In the genomic region with DNA sequence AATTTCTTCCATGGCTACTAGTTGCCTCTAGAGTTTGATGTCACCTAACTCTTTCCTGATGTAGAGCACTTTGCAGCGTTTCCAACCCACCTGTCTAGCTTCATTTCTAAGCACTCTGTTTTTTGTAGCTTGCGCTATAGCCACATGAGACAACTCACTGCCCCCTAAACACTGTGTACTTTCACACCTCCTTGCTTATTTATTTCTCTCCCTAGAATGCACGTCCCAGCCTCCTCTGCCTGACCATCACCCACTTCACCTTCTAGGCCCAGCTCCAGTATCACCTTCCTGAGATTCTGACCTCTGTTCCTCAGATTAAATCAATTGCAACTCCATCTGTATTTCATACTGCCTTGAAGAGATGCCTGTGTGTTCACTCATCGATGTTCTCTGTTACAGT, we compare ENCODE assay signal across 22 cellular contexts. TPM values are rescaled to one million over a fixed set of nuclear protein-coding genes. Genes with fewer than 3 reads are reported as not detected.
DNase-seq lines count a peak whose midpoint lies in the region; ATAC-seq, FAIRE-seq and TF ChIP-seq lines count a peak whose summit lies in the region.
"Had no signal": no experiment of that assay in that cellular context is flagged by ENCODE, and none has a peak within 500 bp of the region (broad histone marks: within the 10 kb centered on the region; RNA-seq: fewer than 3 reads in every experiment).

No MANE protein-coding gene starts in this region.

- H3K27ac ChIP-seq in H9 (ENCODE audit: insufficient read length, low read depth, low read length) = no peak overlapping the region
- H3K27ac ChIP-seq: neutrophil, SK-N-MC, vagina had no signal

- no peak for ATAC-seq in activated CD8-positive, alpha-beta T cell treated with anti-CD3 and anti-CD28 coated beads for 36 hours
- ATAC-seq in activated CD8-positive, alpha-beta T cell treated with anti-CD3 and anti-CD28 coated beads, Interleukin-2, amount 10 ng/mL, durations not matched to agents 7 days and 5 days = no peak
- ATAC-seq in effector memory CD8-positive, alpha-beta T cell (replicated peaks) = no peak
- ATAC-seq in natural killer cell = no peak

- H3K36me3 Mint-ChIP-seq in activated CD8-positive, alpha-beta T cell treated with anti-CD3 and anti-CD28 coated beads for 36 hours (ENCODE audit: low read depth) = peaks cover 49% of the 10 kb centered on the region
- H3K36me3 Mint-ChIP-seq in activated CD8-positive, alpha-beta T cell treated with anti-CD3 and anti-CD28 coated beads, Interleukin-2, amount 10 ng/mL, durations not matched to agents 7 days and 5 days (ENCODE audit: low read depth) = peaks cover 54% of the 10 kb centered on the region
- H3K36me3 Mint-ChIP-seq in H9 (ENCODE audit: insufficient read depth in 1 of 3, low read depth in 3 of 3) (peaks cover 15 to 35% (median 28%) of the 10 kb centered on the region in 3 experiments; a peak in 6 of 7 replicates), natural killer cell (no peaks in the 10 kb centered on the region)
- peaks cover 50% of the 10 kb centered on the region for H3K36me3 Mint-ChIP-seq in effector memory CD8-positive, alpha-beta T cell (ENCODE audit: insufficient read depth)

- peak overlapping the region; percentile 3 for H3K27ac Mint-ChIP-seq in activated CD8-positive, alpha-beta T cell treated with anti-CD3 and anti-CD28 coated beads for 36 hours
- H3K27ac Mint-ChIP-seq in activated CD8-positive, alpha-beta T cell treated with anti-CD3 and anti-CD28 coated beads, Interleukin-2, amount 10 ng/mL, durations not matched to agents 7 days and 5 days = no peak overlapping the region
- peak overlapping the region in 2 of 3 experiments; percentile 4 to 29; a peak in 4 of 7 replicates for H3K27ac Mint-ChIP-seq in H9
- H3K27ac Mint-ChIP-seq in effector memory CD8-positive, alpha-beta T cell = peak overlapping the region; percentile 9 to 81
- H3K27ac Mint-ChIP-seq in natural killer cell = peak overlapping the region; percentile 70 to 85

- TF ChIP-seq POLR2A in H54 (IDR thresholded peaks at IDR 0.05; ENCODE audit: low read depth, low read length) = no peak

- H3K4me3 Mint-ChIP-seq in activated CD8-positive, alpha-beta T cell treated with anti-CD3 and anti-CD28 coated beads for 36 hours = no peak overlapping the region
- no peak overlapping the region for H3K4me3 Mint-ChIP-seq in activated CD8-positive, alpha-beta T cell treated with anti-CD3 and anti-CD28 coated beads, Interleukin-2, amount 10 ng/mL, durations not matched to agents 7 days and 5 days
- H3K4me3 Mint-ChIP-seq in H9 (no peak overlapping the region), natural killer cell (no peak overlapping the region)
- no peak overlapping the region for H3K4me3 Mint-ChIP-seq in effector memory CD8-positive, alpha-beta T cell
- H3K4me3 Mint-ChIP-seq: IgD-negative memory B cell had no signal

- peaks cover 38% of the 10 kb centered on the region for H3K4me1 Mint-ChIP-seq in activated CD8-positive, alpha-beta T cell treated with anti-CD3 and anti-CD28 coated beads for 36 hours (ENCODE audit: low read depth)
- peaks cover 11% of the 10 kb centered on the region for H3K4me1 Mint-ChIP-seq in activated CD8-positive, alpha-beta T cell treated with anti-CD3 and anti-CD28 coated beads, Interleukin-2, amount 10 ng/mL, durations not matched to agents 7 days and 5 days (ENCODE audit: low read depth)
- H3K4me1 Mint-ChIP-seq in H9 (peaks cover 15 to 23% of the 10 kb centered on the region in 2 experiments), natural killer cell (peaks cover 51 to 62% of the 10 kb centered on the region in 2 donors)
- peaks cover 21 to 44% of the 10 kb centered on the region in 2 donors for H3K4me1 Mint-ChIP-seq in effector memory CD8-positive, alpha-beta T cell (ENCODE audit: low read depth in 2 of 2)

- no peaks in the 10 kb centered on the region for H3K9me3 ChIP-seq in H9 (ENCODE audit: control insufficient read depth, low read depth, low read length)
- H3K9me3 ChIP-seq: BE2C, neutrophil, spleen, vagina had no signal

- H3K4ac ChIP-seq in H9 (ENCODE audit: low read depth, low read length) = no peak overlapping the region

- H3K23me2 ChIP-seq in H9 (ENCODE audit: insufficient read length, low read depth, low read length, poor library complexity, severe bottlenecking) = no peaks in the 10 kb centered on the region

- H2BK20ac ChIP-seq in H9 (ENCODE audit: low read depth, low read length, poor library complexity, severe bottlenecking) = no peak overlapping the region

- no peak overlapping the region for H3K14ac ChIP-seq in H9 (ENCODE audit: insufficient read depth, low read length)

- POLR2A ChIA-PET in activated CD8-positive, alpha-beta T cell treated with anti-CD3 and anti-CD28 coated beads for 36 hours (lab: Charles Lee) = interaction anchor here (1.7 kb wide), 1 partner anchor 45 kb away, joined by 5 read pairs; no protein-coding TSS in a partner anchor
- POLR2A ChIA-PET in activated CD8-positive, alpha-beta T cell treated with anti-CD3 and anti-CD28 coated beads, Interleukin-2, amount 10 ng/mL, durations not matched to agents 7 days and 5 days (lab: Charles Lee) = interaction anchor here (1.2 kb wide), 1 partner anchor 22 kb away, joined by 4 read pairs; no protein-coding TSS in a partner anchor

- H3K4me2 ChIP-seq in H9 (ENCODE audit: insufficient read depth, insufficient read length, low read length) = no peak overlapping the region

- H2AFZ ChIP-seq in H9 (ENCODE audit: low read length) = no peak overlapping the region

- no peak overlapping the region for H3K23ac ChIP-seq in H9 (ENCODE audit: insufficient read length, low read depth, low read length)

- no peaks in the 10 kb centered on the region for H4K20me1 ChIP-seq in H9 (ENCODE audit: control insufficient read depth, insufficient read depth, insufficient read length)

- no peak overlapping the region for H2BK120ac ChIP-seq in H9 (ENCODE audit: low read depth, low read length, poor library complexity, severe bottlenecking)

- peaks cover 2% of the 10 kb centered on the region for H3K79me1 ChIP-seq in H9 (ENCODE audit: insufficient read depth, low read depth, low read length, poor library complexity, severe bottlenecking)

- intact Hi-C loops in activated CD8-positive, alpha-beta T cell treated with anti-CD3 and anti-CD28 coated beads for 36 hours (cut with micrococcal nuclease) = no loop called here
- intact Hi-C loops in natural killer cell (cut with micrococcal nuclease) = no loop called here
- intact Hi-C loops in posterior vena cava (cut with DNase I) = no loop called here

- no peak for FAIRE-seq in H54 (lab: Jason Lieb, UNC)
- FAIRE-seq: A204.1, GM18507, RCC 7860 had no signal

- no peak overlapping the region for H3K18ac ChIP-seq in H9 (ENCODE audit: insufficient read length, low read depth, low read length)

- H3K27me3 ChIP-seq in H9 (ENCODE audit: insufficient read depth, low read length) = no peaks in the 10 kb centered on the region
- H3K27me3 ChIP-seq: BE2C, neutrophil, spleen, vagina had no signal

- H2BK12ac ChIP-seq in H9 (ENCODE audit: insufficient read length, low read depth, low read length) = no peak overlapping the region

- no peak overlapping the region for H4K8ac ChIP-seq in H9 (replicated peaks; ENCODE audit: insufficient read length, low read depth, low read length)

- no CpG with 5 or more reads among the region's 4 CpGs for WGBS in H9 (ENCODE audit: extremely low coverage, insufficient read length, low lambda C conversion rate)

- H2AK5ac ChIP-seq in H9 (ENCODE audit: insufficient read length, low read length) = no peak overlapping the region

- no peak overlapping the region for H2BK15ac ChIP-seq in H9 (ENCODE audit: low read depth, low read length)

- no peak for DNase-seq in activated CD8-positive, alpha-beta T cell treated with anti-CD3 and anti-CD28 coated beads for 36 hours
- no peak for DNase-seq in activated CD8-positive, alpha-beta T cell treated with anti-CD3 and anti-CD28 coated beads, Interleukin-2, amount 10 ng/mL, durations not matched to agents 7 days and 5 days
- DNase-seq in H9 = no peak
- no peak for DNase-seq in effector memory CD8-positive, alpha-beta T cell
- no peak for DNase-seq in natural killer cell
- no peak for DNase-seq in posterior vena cava (ENCODE audit: low spot score)
- DNase-seq in H54 (ENCODE audit: insufficient read length, low spot score) = no peak
- no peak for DNase-seq in H4 (ENCODE audit: low spot score)
- DNase-seq: activated CD4-positive, CD25-positive, alpha-beta regulatory T cell; activated effector memory CD4-positive, alpha-beta T cell treated with Interleukin-2 at 50 U/mL for 16 hours; BE2C; cerebellar nuclear complex; NCI-H1417 treated with DMSO at 0.1 percent for 48 hours; NCI-H510A treated with DMSO at 0.1 percent for 48 hours; spleen had no signal

- H3K4me1 ChIP-seq in H9 (ENCODE audit: insufficient read depth, low read length) = no peaks in the 10 kb centered on the region
- H3K4me1 ChIP-seq: BE2C had no signal

- H4K91ac ChIP-seq in H9 (ENCODE audit: insufficient read length, low read depth, low read length) = no peak overlapping the region

- no peaks in the 10 kb centered on the region for H3K27me3 Mint-ChIP-seq in activated CD8-positive, alpha-beta T cell treated with anti-CD3 and anti-CD28 coated beads for 36 hours
- no peaks in the 10 kb centered on the region for H3K27me3 Mint-ChIP-seq in activated CD8-positive, alpha-beta T cell treated with anti-CD3 and anti-CD28 coated beads, Interleukin-2, amount 10 ng/mL, durations not matched to agents 7 days and 5 days (ENCODE audit: low read depth)
- H3K27me3 Mint-ChIP-seq in H9 (ENCODE audit: low read depth) (no peaks in the 10 kb centered on the region), natural killer cell (ENCODE audit: low read depth in 2 of 2) (no peaks in the 10 kb centered on the region)
- H3K27me3 Mint-ChIP-seq in effector memory CD8-positive, alpha-beta T cell = no peaks in the 10 kb centered on the region
- H3K27me3 Mint-ChIP-seq: IgD-negative memory B cell had no signal

- no peaks in the 10 kb centered on the region for H3K9me3 Mint-ChIP-seq in activated CD8-positive, alpha-beta T cell treated with anti-CD3 and anti-CD28 coated beads for 36 hours
- H3K9me3 Mint-ChIP-seq in activated CD8-positive, alpha-beta T cell treated with anti-CD3 and anti-CD28 coated beads, Interleukin-2, amount 10 ng/mL, durations not matched to agents 7 days and 5 days (ENCODE audit: insufficient read depth) = no peaks in the 10 kb centered on the region
- peaks cover 5 to 8% of the 10 kb centered on the region in 2 experiments; a peak in 4 of 5 replicates for H3K9me3 Mint-ChIP-seq in H9
- no peaks in the 10 kb centered on the region for H3K9me3 Mint-ChIP-seq in effector memory CD8-positive, alpha-beta T cell
- H3K9me3 Mint-ChIP-seq in natural killer cell = no peaks in the 10 kb centered on the region
- H3K9me3 Mint-ChIP-seq: IgD-negative memory B cell had no signal

- H4K5ac ChIP-seq in H9 (ENCODE audit: insufficient read length, low read depth, low read length) = no peak overlapping the region

- H3T11ph ChIP-seq in H9 (ENCODE audit: low read length) = no peak overlapping the region

- H2BK5ac ChIP-seq in H9 (ENCODE audit: insufficient read length, low read length) = peak overlapping the region; percentile 19

- no peak for TF ChIP-seq CTCF in activated CD8-positive, alpha-beta T cell treated with anti-CD3 and anti-CD28 coated beads for 36 hours (IDR thresholded peaks at IDR 0.05)
- TF ChIP-seq CTCF in H9 (conservative IDR thresholded peaks at IDR 0.05) (no peak), natural killer cell (IDR thresholded peaks at IDR 0.05) (no peak)

- no peak overlapping the region for H3K9ac ChIP-seq in H9 (ENCODE audit: extremely low read depth, insufficient read length, low read length)

- no peak overlapping the region for H3K56ac ChIP-seq in H9 (ENCODE audit: insufficient read length, low read depth, low read length)

- CTCF ChIA-PET in activated CD8-positive, alpha-beta T cell treated with anti-CD3 and anti-CD28 coated beads for 36 hours (lab: Charles Lee) = interaction anchor here (1.2 to 2.7 kb wide), 4 partner anchors 11 to 53 kb away, joined by 3 to 11 read pairs (median 6); no protein-coding TSS in a partner anchor
- CTCF ChIA-PET in activated CD8-positive, alpha-beta T cell treated with anti-CD3 and anti-CD28 coated beads, Interleukin-2, amount 10 ng/mL, durations not matched to agents 7 days and 5 days (lab: Charles Lee) = interaction anchor here (1.0 to 4.7 kb wide), 4 partner anchors 21 to 45 kb away, joined by 3 to 50 read pairs (median 10); no protein-coding TSS in a partner anchor

- peaks cover 4% of the 10 kb centered on the region; the same call in 1 of the 2 replicates for H3K79me2 ChIP-seq in H9 (ENCODE audit: insufficient read depth, low read length)

RNA-seq across cellular contexts. Expression of a gene that starts 32.5 kb away (rescaled TPM):
- 100 to 1,000 TPM; 201 to 215 TPM for total RNA-seq in activated CD8-positive, alpha-beta T cell treated with anti-CD3 and anti-CD28 coated beads for 36 hours
- 100 to 1,000 TPM; 353 to 366 TPM for total RNA-seq in activated CD8-positive, alpha-beta T cell treated with anti-CD3 and anti-CD28 coated beads, Interleukin-2, amount 10 ng/mL, durations not matched to agents 7 days and 5 days
- total RNA-seq in H9 (2021) = 172 and 190 TPM in 2 replicates
- total RNA-seq in natural killer cell = 100 to 1,000 TPM; 752 to 811 (median 752) TPM
- 100 to 1,000 TPM; 596 to 609 TPM for total RNA-seq in posterior vena cava
- total RNA-seq in H4 (2014; rRNA removed; shearing (Covaris generic)) = 34.1 and 38.6 TPM in 2 replicates
